Comparison of ENCODE assay signal across 8 cellular contexts in genomic region chr2:73233932-73234832, GRCh38.
DNase-seq lines count a peak whose midpoint lies in the region; ATAC-seq and TF ChIP-seq lines count a peak whose summit lies in the region.

CCT7 (plus strand) TSS chr2:73234308; CDS start chr2:73234379, 71 bp downstream.

- peak within 1 kb of the TSS; percentile 83 for H3K4me3 ChIP-seq in AG09309 (ENCODE audit: control insufficient read depth, low read depth, low read length)

- H3K27ac ChIP-seq in caudate nucleus (ENCODE audit: low read depth, low read length), result peak within 1 kb of the TSS; percentile 95

- no peak for TF ChIP-seq CTCF in AG09309 (IDR thresholded peaks at IDR 0.05; ENCODE audit: control insufficient read depth, insufficient read depth, low read depth, low read length, missing control alignments)

- DNase-seq in AG09309 (ENCODE audit: low read depth) (peak; percentile 61), NCI-H345 treated with DMSO at 0.1 percent for 48 hours (lab: John Stamatoyannopoulos, UW; ENCODE audit: unreplicated experiment) (peak; percentile 99), caudate nucleus (lab: John Stamatoyannopoulos, UW) (peak in 60 of 61 donors; percentile 51 to 97 (median 90)), iris pigment epithelial cell (ENCODE audit: low read depth) (peak; percentile 92)
- DNase-seq in activated CD4-positive, CD25-positive, alpha-beta regulatory T cell (lab: John Stamatoyannopoulos, UW), result peak; percentile 70 to 77 (median 74)
- peak; percentile 76 for DNase-seq in stimulated activated CD4-positive, alpha-beta T cell treated with anti-CD3 and anti-CD28 coated beads, Interleukin-12 subunit alpha, Interleukin-12 subunit beta, amount 100 ng/mL, for 24 hours (ENCODE audit: low read depth in 2 of 2)

- ATAC-seq in GM19025 (IDR thresholded peaks at IDR 0.05; ENCODE audit: low read depth, unreplicated experiment) (peak; percentile 45), HG03280 (IDR thresholded peaks at IDR 0.05; ENCODE audit: unreplicated experiment) (peak; percentile 62)

Comparison
In these comparisons a context has a peak if more than half of its experiments do, and no peak if none do; other contexts are left out.
1. Peak in every context shown above with its lines: DNase-seq, ATAC-seq, H3K4me3 ChIP-seq and H3K27ac ChIP-seq.